In genomic region chr7:36945612-36946400, GRCh38 we compare ENCODE assay signal across 13 cellular contexts.
DNase-seq lines count a peak whose midpoint lies in the region; ATAC-seq and TF ChIP-seq lines count a peak whose summit lies in the region.
"Had no signal": no experiment of that assay in that cellular context is flagged by ENCODE, and none has a peak within 500 bp of the region (broad histone marks: within the 10 kb centered on the region; RNA-seq: fewer than 3 reads in every experiment).

No MANE protein-coding gene starts in this region.

- H3K4me1 Mint-ChIP-seq in natural killer cell treated with Interleukin-12 subunit alpha and Interleukin-12 subunit beta and Interleukin-15 and Interleukin-18, amount 100 ng/mL, for 72 hours (ENCODE audit: low read depth in 2 of 2): peaks cover 17 to 28% of the 10 kb centered on the region in 2 donors

- no peak for ATAC-seq in GM19463 (IDR thresholded peaks at IDR 0.05; ENCODE audit: unreplicated experiment)
- ATAC-seq in natural killer cell treated with Interleukin-12 subunit alpha and Interleukin-12 subunit beta and Interleukin-15 and Interleukin-18, amount 100 ng/mL, for 72 hours: no peak

- no peaks in the 10 kb centered on the region for H3K27me3 ChIP-seq in SJCRH30
- H3K27me3 ChIP-seq in liver (ENCODE audit: control insufficient read depth in 4 of 4, insufficient read depth in 4 of 4, low read length in 3 of 4): no peaks in the 10 kb centered on the region
- H3K27me3 ChIP-seq: BLaER1, SJSA1 had no signal

- H3K9ac ChIP-seq in liver (ENCODE audit: low read depth in 1 of 2, low read length in 2 of 2): no peak overlapping the region
- H3K9ac ChIP-seq: BLaER1 had no signal

- peaks cover 63% of the 10 kb centered on the region for H3K36me3 Mint-ChIP-seq in natural killer cell treated with Interleukin-12 subunit alpha and Interleukin-12 subunit beta and Interleukin-15 and Interleukin-18, amount 100 ng/mL, for 72 hours

- DNase-seq in DMS53 (lab: John Stamatoyannopoulos, UW) (peak; percentile 98), NCI-H187 treated with DMSO at 0.1 percent for 48 hours (lab: John Stamatoyannopoulos, UW) (peak; percentile 56), SJCRH30 (peak; percentile 84 to 89)
- DNase-seq in natural killer cell treated with Interleukin-12 subunit alpha and Interleukin-12 subunit beta and Interleukin-15 and Interleukin-18, amount 100 ng/mL, for 72 hours (ENCODE audit: low spot score): no peak
- no peak for DNase-seq in effector CD8-positive, alpha-beta T cell (lab: John Stamatoyannopoulos, UW)
- no peak for DNase-seq in stimulated activated naive CD4-positive, alpha-beta T cell (lab: John Stamatoyannopoulos, UW)
- DNase-seq: activated naive CD4-positive, alpha-beta T cell treated with anti-CD3 and anti-CD28 coated beads for 36 hours; naive B cell had no signal

- TF ChIP-seq CTCF in liver (IDR thresholded peaks at IDR 0.05; ENCODE audit: low read depth, low read length, missing input control): no peak

- H3K4me3 ChIP-seq in SJCRH30 (0 out of 2 replicates have a peak overlapping the region, but pooled peaks have one; percentile 3), liver (ENCODE audit: low read depth in 1 of 3, low read length in 3 of 3) (no peak overlapping the region)
- H3K4me3 ChIP-seq: BLaER1, SJSA1 had no signal

- peak overlapping the region; percentile 90 for H3K27ac ChIP-seq in SJCRH30
- no peak overlapping the region for H3K27ac ChIP-seq in liver (ENCODE audit: low read depth in 1 of 2, low read length in 2 of 2)
- H3K27ac ChIP-seq: BLaER1, SJSA1 had no signal

- no peak overlapping the region for H3K4me3 Mint-ChIP-seq in natural killer cell treated with Interleukin-12 subunit alpha and Interleukin-12 subunit beta and Interleukin-15 and Interleukin-18, amount 100 ng/mL, for 72 hours
- H3K4me3 Mint-ChIP-seq: activated naive CD4-positive, alpha-beta T cell treated with anti-CD3 and anti-CD28 coated beads for 36 hours; stimulated activated naive CD8-positive, alpha-beta T cell treated with anti-CD3 and anti-CD28 coated beads, Interleukin-15, Interleukin-2, amounts not matched to agents 100 ng/mL and 50 ng/mL, for 24 hours had no signal

- H3K27ac Mint-ChIP-seq in natural killer cell treated with Interleukin-12 subunit alpha and Interleukin-12 subunit beta and Interleukin-15 and Interleukin-18, amount 100 ng/mL, for 72 hours: no peak overlapping the region
- H3K27ac Mint-ChIP-seq: activated naive CD4-positive, alpha-beta T cell treated with anti-CD3 and anti-CD28 coated beads for 36 hours; stimulated activated naive CD8-positive, alpha-beta T cell treated with anti-CD3 and anti-CD28 coated beads, Interleukin-15, Interleukin-2, amounts not matched to agents 100 ng/mL and 50 ng/mL, for 24 hours had no signal

- WGBS in liver: 54% methylated on average over 7 of the region's 7 CpGs

- H3K36me3 ChIP-seq in SJCRH30 (no peaks in the 10 kb centered on the region), liver (ENCODE audit: control insufficient read depth in 4 of 4, insufficient read depth in 3 of 4, low read depth in 1 of 4, low read length in 3 of 4) (peaks cover 0 to 7% (median under 1%) of the 10 kb centered on the region in 4 donors)
- H3K36me3 ChIP-seq: SJSA1 had no signal

- H3K27me3 Mint-ChIP-seq in natural killer cell treated with Interleukin-12 subunit alpha and Interleukin-12 subunit beta and Interleukin-15 and Interleukin-18, amount 100 ng/mL, for 72 hours: no peaks in the 10 kb centered on the region
- H3K27me3 Mint-ChIP-seq: naive B cell; stimulated activated naive CD8-positive, alpha-beta T cell treated with anti-CD3 and anti-CD28 coated beads, Interleukin-15, Interleukin-2, amounts not matched to agents 100 ng/mL and 50 ng/mL, for 24 hours had no signal

- H3K9me3 ChIP-seq in SJCRH30 (replicated peaks): peaks cover 13% of the 10 kb centered on the region
- H3K9me3 ChIP-seq in liver (ENCODE audit: control insufficient read depth in 4 of 4, low read length in 3 of 4): peaks cover 7 to 14% (median 9%) of the 10 kb centered on the region in 4 donors
- H3K9me3 ChIP-seq: SJSA1 had no signal

- peaks cover 65% of the 10 kb centered on the region for H3K4me1 ChIP-seq in SJCRH30
- H3K4me1 ChIP-seq in liver (ENCODE audit: control insufficient read depth in 4 of 4, insufficient read depth in 4 of 4, low read length in 3 of 4): peaks cover 9 to 30% (median 18%) of the 10 kb centered on the region in 4 donors
- H3K4me1 ChIP-seq: SJSA1 had no signal

- peak; percentile 41 to 62 for TF ChIP-seq RAD21 in liver (IDR thresholded peaks at IDR 0.05)

- peaks cover 25% of the 10 kb centered on the region for H3K9me3 Mint-ChIP-seq in natural killer cell treated with Interleukin-12 subunit alpha and Interleukin-12 subunit beta and Interleukin-15 and Interleukin-18, amount 100 ng/mL, for 72 hours

TF ChIP-seq in liver, 16 proteins besides CTCF, POLR2A, EP300 and RAD21:
- TF ChIP-seq YY1 (IDR thresholded peaks at IDR 0.05) (peak; percentile 40), EGR1 (IDR thresholded peaks at IDR 0.05; ENCODE audit: low read depth in 2 of 2) (peak in 1 of 2 donors; percentile 54), HNF4A (conservative IDR thresholded peaks at IDR 0.05) (peak; percentile 30 to 40), REST (IDR thresholded peaks at IDR 0.05) (no peak), FOXA1 (IDR thresholded peaks at IDR 0.05) (peak; percentile 49), FOXA2 (IDR thresholded peaks at IDR 0.05) (peak; percentile 89), GABPA (IDR thresholded peaks at IDR 0.05 in 1 of 2, conservative IDR thresholded peaks at IDR 0.05 in 1 of 2) (no peak), JUND (IDR thresholded peaks at IDR 0.05) (no peak), RXRA (IDR thresholded peaks at IDR 0.05) (peak; percentile 44 to 60), TAF1 (conservative IDR thresholded peaks at IDR 0.05) (no peak), ZBTB33 (IDR thresholded peaks at IDR 0.05) (no peak), MAX (IDR thresholded peaks at IDR 0.05) (peak; percentile 75), HNF4G (IDR thresholded peaks at IDR 0.05) (peak; percentile 40), SP1 (IDR thresholded peaks at IDR 0.05) (peak; percentile 72)
- TF ChIP-seq, protein P1, sequence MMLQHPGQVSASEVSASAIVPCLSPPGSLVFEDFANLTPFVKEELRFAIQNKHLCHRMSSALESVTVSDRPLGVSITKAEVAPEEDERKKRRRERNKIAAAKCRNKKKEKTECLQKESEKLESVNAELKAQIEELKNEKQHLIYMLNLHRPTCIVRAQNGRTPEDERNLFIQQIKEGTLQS (IDR thresholded peaks at IDR 0.05): no peak

Comparison
In these comparisons a context has a peak if more than half of its experiments do, and no peak if none do; other contexts are left out.
1. DNase-seq: peak in DMS53 (single experiment), NCI-H187 treated with DMSO at 0.1 percent for 48 hours (single experiment) and SJCRH30 (2 of 2); none in natural killer cell treated with Interleukin-12 subunit alpha and Interleukin-12 subunit beta and Interleukin-15 and Interleukin-18, amount 100 ng/mL, for 72 hours (single experiment), effector CD8-positive, alpha-beta T cell (single experiment) and stimulated activated naive CD4-positive, alpha-beta T cell (0 of 6).